Comparison of ENCODE assay signal across 1 cellular context in genomic region chr10:78556-78955, GRCh38.
TF ChIP-seq lines count a peak whose summit lies in the region.

No MANE protein-coding gene starts in this region.

TF ChIP-seq in K562, 482 proteins besides CTCF, POLR2A, EP300 and RAD21:
- TF ChIP-seq YY1 (IDR thresholded peaks at IDR 0.05; ENCODE audit: borderline replicate concordance in 1 of 3, control insufficient read depth in 1 of 3, extremely low read depth in 1 of 3, insufficient read depth in 3 of 3, insufficient read length in 1 of 3, insufficient replicate concordance in 2 of 3, low read depth in 1 of 3, low read length in 2 of 3) (peak in 1 of 3 experiments; percentile 33), JUN (IDR thresholded peaks at IDR 0.05; ENCODE audit: borderline replicate concordance, low read depth, low read length) (no peak), JUN (CRISPR knock-in tag; IDR thresholded peaks at IDR 0.05; ENCODE audit: borderline replicate concordance) (no peak), CREM (IDR thresholded peaks at IDR 0.05; ENCODE audit: low read depth) (0 out of 2 replicates have a peak, but pooled peaks have one; percentile 7), HNRNPK (IDR thresholded peaks at IDR 0.05; ENCODE audit: low read depth, low read length, poor library complexity, severe bottlenecking) (no peak), CBFA2T2 (conservative IDR thresholded peaks at IDR 0.05) (no peak)
